Comparison of ENCODE assay signal across 8 cellular contexts in the genomic region with DNA sequence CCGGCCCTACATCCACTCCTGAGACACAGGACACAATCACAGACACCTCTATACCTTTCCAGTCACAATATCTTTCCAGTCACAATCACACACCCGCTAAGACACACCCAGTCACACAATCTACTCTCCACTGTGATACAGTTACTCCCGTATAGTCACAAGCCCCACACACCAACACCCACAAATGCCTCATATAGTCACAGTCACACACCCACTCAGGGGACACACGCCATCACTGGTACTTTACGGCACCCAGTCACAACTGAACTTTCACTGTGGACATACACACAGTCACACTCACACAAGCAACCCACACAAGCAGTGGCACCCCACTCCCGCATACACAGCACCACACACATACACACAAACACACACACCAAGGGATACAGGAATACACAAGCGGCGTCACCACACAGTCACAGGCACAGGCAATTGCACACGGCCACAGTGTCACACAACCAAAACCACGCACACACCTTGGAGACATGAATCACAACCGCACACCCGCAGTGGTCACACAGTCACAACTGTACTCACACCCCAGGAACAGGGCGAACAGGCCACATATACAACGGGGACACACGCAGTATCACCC. TPM values are rescaled to one million over a fixed set of nuclear protein-coding genes. Genes with fewer than 3 reads are reported as not detected.
DNase-seq lines count a peak whose midpoint lies in the region; ATAC-seq, FAIRE-seq and TF ChIP-seq lines count a peak whose summit lies in the region.

No MANE protein-coding gene starts in this region.

- H3K27me3 ChIP-seq in cardiac muscle cell: no peaks in the 10 kb centered on the region

- DNase-seq in cardiac muscle cell (ENCODE audit: low read depth in 1 of 2, low spot score in 1 of 2): no peak
- DNase-seq in left ventricle myocardium superior: no peak
- DNase-seq in kidney: no peak
- DNase-seq in substantia nigra (lab: John Stamatoyannopoulos, UW): peak in 3 of 49 donors; percentile 33 to 50 (median 47)
- DNase-seq in DMS79 treated with DMSO at 0.1 percent for 48 hours (lab: John Stamatoyannopoulos, UW): no peak
- DNase-seq in activated naive CD4-positive, alpha-beta T cell treated with Interleukin-2 at 50 U/mL for 16 hours: no peak

- peak overlapping the region; percentile 74 to 87 for H3K9ac ChIP-seq in kidney (ENCODE audit: low read length in 2 of 2)

- TF ChIP-seq CTCF in cardiac muscle cell (IDR thresholded peaks at IDR 0.05; ENCODE audit: low read depth, low read length) (no peak), WI38 (IDR thresholded peaks at IDR 0.05; ENCODE audit: low read depth, low read length) (no peak), kidney (IDR thresholded peaks at IDR 0.05; ENCODE audit: borderline replicate concordance, extremely low read depth, insufficient read depth) (no peak)

- ATAC-seq in left ventricle myocardium superior: no peak
- ATAC-seq in GM18907 (IDR thresholded peaks at IDR 0.05; ENCODE audit: unreplicated experiment): no peak

- H3K4me1 ChIP-seq in cardiac muscle cell (ENCODE audit: low read depth): no peaks in the 10 kb centered on the region
- peaks cover 4 to 8% of the 10 kb centered on the region in 2 donors for H3K4me1 ChIP-seq in kidney (ENCODE audit: control insufficient read depth in 1 of 2, insufficient read depth in 1 of 2, low read depth in 1 of 2, low read length in 2 of 2)

- H3K4me3 ChIP-seq in cardiac muscle cell: peak overlapping the region; percentile 60
- H3K4me3 ChIP-seq in WI38 (ENCODE audit: low read depth, low read length): peak overlapping the region; percentile 72
- H3K4me3 ChIP-seq in kidney (ENCODE audit: low read length in 2 of 2): peak overlapping the region; percentile 89 to 91

- H3K9me3 ChIP-seq in cardiac muscle cell (ENCODE audit: low read depth) (no peaks in the 10 kb centered on the region), kidney (ENCODE audit: control insufficient read depth in 1 of 2, low read length in 2 of 2) (no peaks in the 10 kb centered on the region)

- H3K27ac ChIP-seq in cardiac muscle cell (no peak overlapping the region), kidney (ENCODE audit: low read depth in 2 of 2, low read length in 2 of 2) (peak overlapping the region; percentile 94 to 97), substantia nigra (ENCODE audit: low read depth, low read length, poor library complexity, severe bottlenecking) (peak overlapping the region; percentile 99)

- intact Hi-C loops in left ventricle myocardium superior (cut with micrococcal nuclease) (no loop called here), kidney (cut with DNase I) (no loop called here)

- no peaks in the 10 kb centered on the region for H3K36me3 ChIP-seq in cardiac muscle cell
- H3K36me3 ChIP-seq in kidney (ENCODE audit: control insufficient read depth in 1 of 2, insufficient read depth in 2 of 2, low read length in 2 of 2): no peaks in the 10 kb centered on the region

- FAIRE-seq in kidney (lab: Jason Lieb, UNC): no peak

RNA-seq across cellular contexts. Expression of gene ZNF565, which starts 0.6 kb away (rescaled TPM):
- 1.2 and 2.5 TPM in 2 replicates for total RNA-seq in cardiac muscle cell
- polyA plus RNA-seq in cardiac muscle cell: 3.8 and 4.4 TPM in 2 replicates
- total RNA-seq in left ventricle myocardium superior: 4.6 TPM
- total RNA-seq in kidney: 4.6 TPM
- polyA plus RNA-seq in kidney (ENCODE audit: insufficient read depth, low read depth, low replicate concordance): 1.5 TPM

RNA-seq across cellular contexts. Expression of gene ZNF146, which starts 1.0 kb away (rescaled TPM):
- total RNA-seq in cardiac muscle cell: 57.4 and 83.4 TPM in 2 replicates
- 39.8 and 57.0 TPM in 2 replicates for polyA plus RNA-seq in cardiac muscle cell
- total RNA-seq in left ventricle myocardium superior: 29.1 TPM
- 50.8 TPM for total RNA-seq in kidney
- 21.0 TPM for polyA plus RNA-seq in kidney (ENCODE audit: insufficient read depth, low read depth, low replicate concordance)
